12 cellular contexts compared by ENCODE assay signal in genomic region chr12:63915105-63915830, GRCh38.
DNase-seq lines count a peak whose midpoint lies in the region; TF ChIP-seq lines count a peak whose summit lies in the region.
"Had no signal": no experiment of that assay in that cellular context is flagged by ENCODE, and none has a peak within 500 bp of the region (broad histone marks: within the 10 kb centered on the region; RNA-seq: fewer than 3 reads in every experiment).

No MANE protein-coding gene starts in this region.

- H3K9me3 Mint-ChIP-seq in chondrocyte (ENCODE audit: low read depth), result peaks cover 1% of the 10 kb centered on the region

- H3K27ac ChIP-seq in coronary artery, result no peak overlapping the region

- H3K27ac Mint-ChIP-seq in chondrocyte (ENCODE audit: unreplicated experiment), result peak overlapping the region; percentile 98
- H3K27ac Mint-ChIP-seq: activated naive CD8-positive, alpha-beta T cell had no signal

- H3K4me1 Mint-ChIP-seq in chondrocyte (ENCODE audit: low read depth), result peaks cover 70% of the 10 kb centered on the region

- peaks cover under 1% of the 10 kb centered on the region for H3K36me3 Mint-ChIP-seq in chondrocyte (ENCODE audit: low read depth)
- H3K36me3 Mint-ChIP-seq: activated naive CD8-positive, alpha-beta T cell had no signal

- H3K27me3 Mint-ChIP-seq in chondrocyte (ENCODE audit: low read depth), result no peaks in the 10 kb centered on the region
- H3K27me3 Mint-ChIP-seq: activated naive CD8-positive, alpha-beta T cell had no signal

- DNase-seq in Daoy (ENCODE audit: low read depth) (peak; percentile 42), NCI-H2196 (lab: John Stamatoyannopoulos, UW; ENCODE audit: unreplicated experiment) (peak; percentile 43), chondrocyte (ENCODE audit: low spot score) (no peak), myocyte (ENCODE audit: low read depth) (peak; percentile 36), coronary artery (ENCODE audit: low spot score) (no peak), NAMALWA (ENCODE audit: low spot score) (no peak), OCI-M2 (lab: John Stamatoyannopoulos, UW; ENCODE audit: unreplicated experiment) (no peak)
- DNase-seq in stimulated activated CD4-positive, alpha-beta T cell treated with anti-CD3 and anti-CD28 coated beads, Interleukin-2, amount 100 ng/mL, for 24 hours, result no peak
- DNase-seq: heart right ventricle, NCI-H187 treated with DMSO at 0.1 percent for 48 hours, posterior cingulate gyrus had no signal

- H3K4me3 Mint-ChIP-seq in chondrocyte (ENCODE audit: unreplicated experiment), result no peak overlapping the region
- H3K4me3 Mint-ChIP-seq: activated naive CD8-positive, alpha-beta T cell had no signal

- no peak for TF ChIP-seq CTCF in chondrocyte (IDR thresholded peaks at IDR 0.05)
- no peak for TF ChIP-seq CTCF in coronary artery (IDR thresholded peaks at IDR 0.05)

- no peak overlapping the region for H3K4me3 ChIP-seq in coronary artery
- H3K4me3 ChIP-seq: heart right ventricle had no signal

Comparison
In these comparisons a context has a peak if more than half of its experiments do, and no peak if none do; other contexts are left out.
1. DNase-seq: peak in Daoy (single experiment), NCI-H2196 (single experiment) and myocyte (single experiment); none in chondrocyte (single experiment), coronary artery (single experiment), NAMALWA (single experiment), stimulated activated CD4-positive, alpha-beta T cell treated with anti-CD3 and anti-CD28 coated beads, Interleukin-2, amount 100 ng/mL, for 24 hours (0 of 2) and OCI-M2 (single experiment).